1 cellular context compared by ENCODE assay signal in genomic region chr7:95440394-95441038, GRCh38.
TF ChIP-seq lines count a peak whose summit lies in the region.

No MANE protein-coding gene starts in this region.

TF ChIP-seq in HepG2, 621 proteins besides CTCF, POLR2A, EP300 and RAD21 (continued from another document and continues in another):
- TF ChIP-seq, protein P1, sequence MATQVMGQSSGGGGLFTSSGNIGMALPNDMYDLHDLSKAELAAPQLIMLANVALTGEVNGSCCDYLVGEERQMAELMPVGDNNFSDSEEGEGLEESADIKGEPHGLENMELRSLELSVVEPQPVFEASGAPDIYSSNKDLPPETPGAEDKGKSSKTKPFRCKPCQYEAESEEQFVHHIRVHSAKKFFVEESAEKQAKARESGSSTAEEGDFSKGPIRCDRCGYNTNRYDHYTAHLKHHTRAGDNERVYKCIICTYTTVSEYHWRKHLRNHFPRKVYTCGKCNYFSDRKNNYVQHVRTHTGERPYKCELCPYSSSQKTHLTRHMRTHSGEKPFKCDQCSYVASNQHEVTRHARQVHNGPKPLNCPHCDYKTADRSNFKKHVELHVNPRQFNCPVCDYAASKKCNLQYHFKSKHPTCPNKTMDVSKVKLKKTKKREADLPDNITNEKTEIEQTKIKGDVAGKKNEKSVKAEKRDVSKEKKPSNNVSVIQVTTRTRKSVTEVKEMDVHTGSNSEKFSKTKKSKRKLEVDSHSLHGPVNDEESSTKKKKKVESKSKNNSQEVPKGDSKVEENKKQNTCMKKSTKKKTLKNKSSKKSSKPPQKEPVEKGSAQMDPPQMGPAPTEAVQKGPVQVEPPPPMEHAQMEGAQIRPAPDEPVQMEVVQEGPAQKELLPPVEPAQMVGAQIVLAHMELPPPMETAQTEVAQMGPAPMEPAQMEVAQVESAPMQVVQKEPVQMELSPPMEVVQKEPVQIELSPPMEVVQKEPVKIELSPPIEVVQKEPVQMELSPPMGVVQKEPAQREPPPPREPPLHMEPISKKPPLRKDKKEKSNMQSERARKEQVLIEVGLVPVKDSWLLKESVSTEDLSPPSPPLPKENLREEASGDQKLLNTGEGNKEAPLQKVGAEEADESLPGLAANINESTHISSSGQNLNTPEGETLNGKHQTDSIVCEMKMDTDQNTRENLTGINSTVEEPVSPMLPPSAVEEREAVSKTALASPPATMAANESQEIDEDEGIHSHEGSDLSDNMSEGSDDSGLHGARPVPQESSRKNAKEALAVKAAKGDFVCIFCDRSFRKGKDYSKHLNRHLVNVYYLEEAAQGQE (IDR thresholded peaks at IDR 0.05; ENCODE audit: borderline replicate concordance in 1 of 2, low read depth in 1 of 2, low read length in 2 of 2): peak in 1 of 2 experiments; percentile 77; a peak in 1 of 4 replicates
- TF ChIP-seq NR1H2 (CRISPR knock-in tag; IDR thresholded peaks at IDR 0.05; ENCODE audit: borderline replicate concordance, low read depth) (no peak), ELF3 (CRISPR knock-in tag; IDR thresholded peaks at IDR 0.05) (peak; percentile 86), SMARCC2 (IDR thresholded peaks at IDR 0.05) (no peak), ZSCAN12 (CRISPR knock-in tag; IDR thresholded peaks at IDR 0.05) (no peak), SMAD9 (CRISPR knock-in tag; IDR thresholded peaks at IDR 0.05) (no peak), IKZF4 (CRISPR knock-in tag; IDR thresholded peaks at IDR 0.05; ENCODE audit: borderline replicate concordance, low read depth, not compliant biosample characterization) (no peak), HNRNPLL (IDR thresholded peaks at IDR 0.05; ENCODE audit: low read depth, low read length, poor library complexity, severe bottlenecking) (no peak), NR3C1 (CRISPR knock-in tag; IDR thresholded peaks at IDR 0.05) (no peak), ZBTB8A (CRISPR knock-in tag; IDR thresholded peaks at IDR 0.05; ENCODE audit: borderline replicate concordance, low read depth) (no peak), MEF2D (CRISPR knock-in tag; IDR thresholded peaks at IDR 0.05) (0 out of 2 replicates have a peak, but pooled peaks have one; percentile 42), ZNF136 (CRISPR knock-in tag; IDR thresholded peaks at IDR 0.05; ENCODE audit: low read depth) (no peak), SALL1 (CRISPR knock-in tag; IDR thresholded peaks at IDR 0.05) (peak; percentile 95; the same call in 1 of the 2 replicates), ZNF644 (CRISPR knock-in tag; IDR thresholded peaks at IDR 0.05; ENCODE audit: low read depth) (peak; percentile 93), ETV6 (CRISPR knock-in tag; conservative IDR thresholded peaks at IDR 0.05) (no peak), RBAK (CRISPR knock-in tag; IDR thresholded peaks at IDR 0.05) (no peak), SAP130 (CRISPR knock-in tag; IDR thresholded peaks at IDR 0.05; ENCODE audit: low read depth) (peak; percentile 85), ZNF33A (CRISPR knock-in tag; IDR thresholded peaks at IDR 0.05; ENCODE audit: borderline replicate concordance) (no peak), ZNF781 (CRISPR knock-in tag; IDR thresholded peaks at IDR 0.05; ENCODE audit: borderline replicate concordance, not compliant biosample characterization) (no peak), ZNF510 (CRISPR knock-in tag; IDR thresholded peaks at IDR 0.05; ENCODE audit: low read depth) (no peak), ZNF441 (CRISPR knock-in tag; IDR thresholded peaks at IDR 0.05; ENCODE audit: borderline replicate concordance) (0 out of 2 replicates have a peak, but pooled peaks have one; percentile 36), ZFP36L2 (CRISPR knock-in tag; IDR thresholded peaks at IDR 0.05) (no peak), FOXO1 (CRISPR knock-in tag; IDR thresholded peaks at IDR 0.05) (peak; percentile 96), FOXA1 (IDR thresholded peaks at IDR 0.05) (no peak), FOXA1 (CRISPR knock-in tag; IDR thresholded peaks at IDR 0.05) (peak; percentile 97), KAT2B (IDR thresholded peaks at IDR 0.05; ENCODE audit: borderline replicate concordance, low read depth, low read length) (no peak), ZNF678 (CRISPR knock-in tag; IDR thresholded peaks at IDR 0.05) (no peak), ZNF253 (CRISPR knock-in tag; IDR thresholded peaks at IDR 0.05; ENCODE audit: borderline replicate concordance) (no peak), MXD1 (CRISPR knock-in tag; IDR thresholded peaks at IDR 0.05) (no peak), POLR2AphosphoS5 (IDR thresholded peaks at IDR 0.05; ENCODE audit: low read depth, low read length) (no peak), HHEX (CRISPR knock-in tag; IDR thresholded peaks at IDR 0.05) (0 out of 2 replicates have a peak, but pooled peaks have one; percentile 42), FOSL2 (CRISPR knock-in tag; IDR thresholded peaks at IDR 0.05) (peak; percentile 86), SRY (CRISPR knock-in tag; IDR thresholded peaks at IDR 0.05) (no peak), PPARG (CRISPR knock-in tag; conservative IDR thresholded peaks at IDR 0.05) (peak; percentile 93), ZSCAN22 (CRISPR knock-in tag; IDR thresholded peaks at IDR 0.05) (no peak), ZBTB7A (CRISPR knock-in tag; IDR thresholded peaks at IDR 0.05) (no peak), REL (CRISPR knock-in tag; conservative IDR thresholded peaks at IDR 0.05) (no peak), KMT2B (CRISPR knock-in tag; IDR thresholded peaks at IDR 0.05) (peak; percentile 66), ZNF891 (CRISPR knock-in tag; IDR thresholded peaks at IDR 0.05) (no peak), GATAD2A (CRISPR knock-in tag; IDR thresholded peaks at IDR 0.05) (peak; percentile 99), ZNF30 (CRISPR knock-in tag; IDR thresholded peaks at IDR 0.05) (0 out of 2 replicates have a peak, but pooled peaks have one; percentile 50), ZSCAN25 (CRISPR knock-in tag; IDR thresholded peaks at IDR 0.05) (peak; percentile 65; the same call in 1 of the 2 replicates), ZNF558 (CRISPR knock-in tag; IDR thresholded peaks at IDR 0.05; ENCODE audit: borderline replicate concordance) (no peak), HOXA5 (CRISPR knock-in tag; IDR thresholded peaks at IDR 0.05) (peak; percentile 49; the same call in 1 of the 2 replicates)
- TF ChIP-seq, protein P2, sequence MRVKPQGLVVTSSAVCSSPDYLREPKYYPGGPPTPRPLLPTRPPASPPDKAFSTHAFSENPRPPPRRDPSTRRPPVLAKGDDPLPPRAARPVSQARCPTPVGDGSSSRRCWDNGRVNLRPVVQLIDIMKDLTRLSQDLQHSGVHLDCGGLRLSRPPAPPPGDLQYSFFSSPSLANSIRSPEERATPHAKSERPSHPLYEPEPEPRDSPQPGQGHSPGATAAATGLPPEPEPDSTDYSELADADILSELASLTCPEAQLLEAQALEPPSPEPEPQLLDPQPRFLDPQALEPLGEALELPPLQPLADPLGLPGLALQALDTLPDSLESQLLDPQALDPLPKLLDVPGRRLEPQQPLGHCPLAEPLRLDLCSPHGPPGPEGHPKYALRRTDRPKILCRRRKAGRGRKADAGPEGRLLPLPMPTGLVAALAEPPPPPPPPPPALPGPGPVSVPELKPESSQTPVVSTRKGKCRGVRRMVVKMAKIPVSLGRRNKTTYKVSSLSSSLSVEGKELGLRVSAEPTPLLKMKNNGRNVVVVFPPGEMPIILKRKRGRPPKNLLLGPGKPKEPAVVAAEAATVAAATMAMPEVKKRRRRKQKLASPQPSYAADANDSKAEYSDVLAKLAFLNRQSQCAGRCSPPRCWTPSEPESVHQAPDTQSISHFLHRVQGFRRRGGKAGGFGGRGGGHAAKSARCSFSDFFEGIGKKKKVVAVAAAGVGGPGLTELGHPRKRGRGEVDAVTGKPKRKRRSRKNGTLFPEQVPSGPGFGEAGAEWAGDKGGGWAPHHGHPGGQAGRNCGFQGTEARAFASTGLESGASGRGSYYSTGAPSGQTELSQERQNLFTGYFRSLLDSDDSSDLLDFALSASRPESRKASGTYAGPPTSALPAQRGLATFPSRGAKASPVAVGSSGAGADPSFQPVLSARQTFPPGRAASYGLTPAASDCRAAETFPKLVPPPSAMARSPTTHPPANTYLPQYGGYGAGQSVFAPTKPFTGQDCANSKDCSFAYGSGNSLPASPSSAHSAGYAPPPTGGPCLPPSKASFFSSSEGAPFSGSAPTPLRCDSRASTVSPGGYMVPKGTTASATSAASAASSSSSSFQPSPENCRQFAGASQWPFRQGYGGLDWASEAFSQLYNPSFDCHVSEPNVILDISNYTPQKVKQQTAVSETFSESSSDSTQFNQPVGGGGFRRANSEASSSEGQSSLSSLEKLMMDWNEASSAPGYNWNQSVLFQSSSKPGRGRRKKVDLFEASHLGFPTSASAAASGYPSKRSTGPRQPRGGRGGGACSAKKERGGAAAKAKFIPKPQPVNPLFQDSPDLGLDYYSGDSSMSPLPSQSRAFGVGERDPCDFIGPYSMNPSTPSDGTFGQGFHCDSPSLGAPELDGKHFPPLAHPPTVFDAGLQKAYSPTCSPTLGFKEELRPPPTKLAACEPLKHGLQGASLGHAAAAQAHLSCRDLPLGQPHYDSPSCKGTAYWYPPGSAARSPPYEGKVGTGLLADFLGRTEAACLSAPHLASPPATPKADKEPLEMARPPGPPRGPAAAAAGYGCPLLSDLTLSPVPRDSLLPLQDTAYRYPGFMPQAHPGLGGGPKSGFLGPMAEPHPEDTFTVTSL (CRISPR knock-in tag; IDR thresholded peaks at IDR 0.05; ENCODE audit: borderline replicate concordance): peak; percentile 92
- TF ChIP-seq, protein P3, sequence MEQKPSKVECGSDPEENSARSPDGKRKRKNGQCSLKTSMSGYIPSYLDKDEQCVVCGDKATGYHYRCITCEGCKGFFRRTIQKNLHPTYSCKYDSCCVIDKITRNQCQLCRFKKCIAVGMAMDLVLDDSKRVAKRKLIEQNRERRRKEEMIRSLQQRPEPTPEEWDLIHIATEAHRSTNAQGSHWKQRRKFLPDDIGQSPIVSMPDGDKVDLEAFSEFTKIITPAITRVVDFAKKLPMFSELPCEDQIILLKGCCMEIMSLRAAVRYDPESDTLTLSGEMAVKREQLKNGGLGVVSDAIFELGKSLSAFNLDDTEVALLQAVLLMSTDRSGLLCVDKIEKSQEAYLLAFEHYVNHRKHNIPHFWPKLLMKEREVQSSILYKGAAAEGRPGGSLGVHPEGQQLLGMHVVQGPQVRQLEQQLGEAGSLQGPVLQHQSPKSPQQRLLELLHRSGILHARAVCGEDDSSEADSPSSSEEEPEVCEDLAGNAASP (CRISPR knock-in tag; IDR thresholded peaks at IDR 0.05; ENCODE audit: borderline replicate concordance): peak; percentile 84
- TF ChIP-seq, protein P4, sequence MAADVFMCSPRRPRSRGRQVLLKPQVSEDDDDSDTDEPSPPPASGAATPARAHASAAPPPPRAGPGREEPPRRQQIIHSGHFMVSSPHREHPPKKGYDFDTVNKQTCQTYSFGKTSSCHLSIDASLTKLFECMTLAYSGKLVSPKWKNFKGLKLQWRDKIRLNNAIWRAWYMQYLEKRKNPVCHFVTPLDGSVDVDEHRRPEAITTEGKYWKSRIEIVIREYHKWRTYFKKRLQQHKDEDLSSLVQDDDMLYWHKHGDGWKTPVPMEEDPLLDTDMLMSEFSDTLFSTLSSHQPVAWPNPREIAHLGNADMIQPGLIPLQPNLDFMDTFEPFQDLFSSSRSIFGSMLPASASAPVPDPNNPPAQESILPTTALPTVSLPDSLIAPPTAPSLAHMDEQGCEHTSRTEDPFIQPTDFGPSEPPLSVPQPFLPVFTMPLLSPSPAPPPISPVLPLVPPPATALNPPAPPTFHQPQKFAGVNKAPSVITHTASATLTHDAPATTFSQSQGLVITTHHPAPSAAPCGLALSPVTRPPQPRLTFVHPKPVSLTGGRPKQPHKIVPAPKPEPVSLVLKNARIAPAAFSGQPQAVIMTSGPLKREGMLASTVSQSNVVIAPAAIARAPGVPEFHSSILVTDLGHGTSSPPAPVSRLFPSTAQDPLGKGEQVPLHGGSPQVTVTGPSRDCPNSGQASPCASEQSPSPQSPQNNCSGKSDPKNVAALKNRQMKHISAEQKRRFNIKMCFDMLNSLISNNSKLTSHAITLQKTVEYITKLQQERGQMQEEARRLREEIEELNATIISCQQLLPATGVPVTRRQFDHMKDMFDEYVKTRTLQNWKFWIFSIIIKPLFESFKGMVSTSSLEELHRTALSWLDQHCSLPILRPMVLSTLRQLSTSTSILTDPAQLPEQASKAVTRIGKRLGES (CRISPR knock-in tag; IDR thresholded peaks at IDR 0.05; ENCODE audit: borderline replicate concordance): no peak
- TF ChIP-seq, protein P5, sequence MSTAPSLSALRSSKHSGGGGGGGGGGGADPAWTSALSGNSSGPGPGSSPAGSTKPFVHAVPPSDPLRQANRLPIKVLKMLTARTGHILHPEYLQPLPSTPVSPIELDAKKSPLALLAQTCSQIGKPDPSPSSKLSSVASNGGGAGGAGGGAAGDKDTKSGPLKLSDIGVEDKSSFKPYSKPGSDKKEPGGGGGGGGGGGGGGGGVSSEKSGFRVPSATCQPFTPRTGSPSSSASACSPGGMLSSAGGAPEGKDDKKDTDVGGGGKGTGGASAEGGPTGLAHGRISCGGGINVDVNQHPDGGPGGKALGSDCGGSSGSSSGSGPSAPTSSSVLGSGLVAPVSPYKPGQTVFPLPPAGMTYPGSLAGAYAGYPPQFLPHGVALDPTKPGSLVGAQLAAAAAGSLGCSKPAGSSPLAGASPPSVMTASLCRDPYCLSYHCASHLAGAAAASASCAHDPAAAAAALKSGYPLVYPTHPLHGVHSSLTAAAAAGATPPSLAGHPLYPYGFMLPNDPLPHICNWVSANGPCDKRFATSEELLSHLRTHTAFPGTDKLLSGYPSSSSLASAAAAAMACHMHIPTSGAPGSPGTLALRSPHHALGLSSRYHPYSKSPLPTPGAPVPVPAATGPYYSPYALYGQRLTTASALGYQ (CRISPR knock-in tag; IDR thresholded peaks at IDR 0.05): peak; percentile 92
- TF ChIP-seq, protein P6, sequence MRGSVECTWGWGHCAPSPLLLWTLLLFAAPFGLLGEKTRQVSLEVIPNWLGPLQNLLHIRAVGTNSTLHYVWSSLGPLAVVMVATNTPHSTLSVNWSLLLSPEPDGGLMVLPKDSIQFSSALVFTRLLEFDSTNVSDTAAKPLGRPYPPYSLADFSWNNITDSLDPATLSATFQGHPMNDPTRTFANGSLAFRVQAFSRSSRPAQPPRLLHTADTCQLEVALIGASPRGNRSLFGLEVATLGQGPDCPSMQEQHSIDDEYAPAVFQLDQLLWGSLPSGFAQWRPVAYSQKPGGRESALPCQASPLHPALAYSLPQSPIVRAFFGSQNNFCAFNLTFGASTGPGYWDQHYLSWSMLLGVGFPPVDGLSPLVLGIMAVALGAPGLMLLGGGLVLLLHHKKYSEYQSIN (CRISPR knock-in tag; IDR thresholded peaks at IDR 0.05; ENCODE audit: borderline replicate concordance): no peak
- TF ChIP-seq, protein P7, sequence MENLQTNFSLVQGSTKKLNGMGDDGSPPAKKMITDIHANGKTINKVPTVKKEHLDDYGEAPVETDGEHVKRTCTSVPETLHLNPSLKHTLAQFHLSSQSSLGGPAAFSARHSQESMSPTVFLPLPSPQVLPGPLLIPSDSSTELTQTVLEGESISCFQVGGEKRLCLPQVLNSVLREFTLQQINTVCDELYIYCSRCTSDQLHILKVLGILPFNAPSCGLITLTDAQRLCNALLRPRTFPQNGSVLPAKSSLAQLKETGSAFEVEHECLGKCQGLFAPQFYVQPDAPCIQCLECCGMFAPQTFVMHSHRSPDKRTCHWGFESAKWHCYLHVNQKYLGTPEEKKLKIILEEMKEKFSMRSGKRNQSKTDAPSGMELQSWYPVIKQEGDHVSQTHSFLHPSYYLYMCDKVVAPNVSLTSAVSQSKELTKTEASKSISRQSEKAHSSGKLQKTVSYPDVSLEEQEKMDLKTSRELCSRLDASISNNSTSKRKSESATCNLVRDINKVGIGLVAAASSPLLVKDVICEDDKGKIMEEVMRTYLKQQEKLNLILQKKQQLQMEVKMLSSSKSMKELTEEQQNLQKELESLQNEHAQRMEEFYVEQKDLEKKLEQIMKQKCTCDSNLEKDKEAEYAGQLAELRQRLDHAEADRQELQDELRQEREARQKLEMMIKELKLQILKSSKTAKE (CRISPR knock-in tag; IDR thresholded peaks at IDR 0.05; ENCODE audit: borderline replicate concordance): peak; percentile 93
